11 cellular contexts compared by ENCODE assay signal in the genomic region with DNA sequence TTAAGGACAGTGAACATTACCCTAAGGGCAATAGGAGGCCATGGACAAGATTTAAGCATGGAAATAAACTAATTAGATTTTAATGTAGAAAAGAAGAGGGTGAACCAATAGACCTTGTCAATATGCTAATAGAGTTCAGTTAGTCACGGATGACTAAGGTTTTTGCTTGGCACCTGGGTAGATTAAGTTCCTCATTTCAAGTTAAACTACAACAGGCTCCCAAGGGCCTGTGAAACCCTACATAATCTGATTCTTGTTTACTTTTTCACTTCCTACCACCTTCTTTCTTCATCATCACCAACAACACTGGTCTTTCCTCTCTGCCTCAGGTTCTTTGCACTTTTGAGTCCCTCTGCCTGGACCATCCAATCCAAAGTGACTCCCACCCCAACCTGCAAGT. TPM values are rescaled to one million over a fixed set of nuclear protein-coding genes. Genes with fewer than 3 reads are reported as not detected.
DNase-seq lines count a peak whose midpoint lies in the region; ATAC-seq and TF ChIP-seq lines count a peak whose summit lies in the region.
"Had no signal": no experiment of that assay in that cellular context is flagged by ENCODE, and none has a peak within 500 bp of the region (broad histone marks: within the 10 kb centered on the region; RNA-seq: fewer than 3 reads in every experiment).

No MANE protein-coding gene starts in this region.

- peak overlapping the region; percentile 20 for H3K27ac Mint-ChIP-seq in activated CD8-positive, alpha-beta T cell treated with anti-CD3 and anti-CD28 coated beads, Interleukin-2, amount 10 ng/mL, durations not matched to agents 7 days and 5 days

- no peaks in the 10 kb centered on the region for H3K9me3 ChIP-seq in DOHH2 (ENCODE audit: control insufficient read depth, insufficient read depth, low read length)

- H3K4me1 ChIP-seq in DOHH2 (ENCODE audit: control insufficient read depth, low read length), result peaks cover 76% of the 10 kb centered on the region

- peak overlapping the region; percentile 81 for H3K4me3 ChIP-seq in DOHH2 (ENCODE audit: low read length)

- no peak overlapping the region for H3K4me3 Mint-ChIP-seq in activated CD8-positive, alpha-beta T cell treated with anti-CD3 and anti-CD28 coated beads, Interleukin-2, amount 10 ng/mL, durations not matched to agents 7 days and 5 days
- H3K4me3 Mint-ChIP-seq: nephron had no signal

- DNase-seq in activated CD8-positive, alpha-beta T cell treated with anti-CD3 and anti-CD28 coated beads, Interleukin-2, amount 10 ng/mL, durations not matched to agents 7 days and 5 days, result no peak
- DNase-seq in ureter (ENCODE audit: low spot score) (no peak), middle frontal gyrus (ENCODE audit: extremely low spot score, low spot score) (no peak), activated T-cell treated with anti-CD3 and anti-CD28 coated beads for 4 hours (no peak)
- no peak for DNase-seq in effector CD8-positive, alpha-beta T cell (lab: John Stamatoyannopoulos, UW)
- DNase-seq: brain microvascular endothelial cell, NCI-H345 had no signal

- peak overlapping the region; percentile 89 for H3K4me2 ChIP-seq in DOHH2 (ENCODE audit: low read length)

- H3K9me2 ChIP-seq in DOHH2 (replicated peaks; ENCODE audit: control insufficient read depth, low read length), result no peaks in the 10 kb centered on the region

- ATAC-seq in GM19397 (IDR thresholded peaks at IDR 0.05; ENCODE audit: unreplicated experiment) (peak; percentile 44), HG03159 (IDR thresholded peaks at IDR 0.05; ENCODE audit: unreplicated experiment) (peak; percentile 61)
- no peak for ATAC-seq in activated CD8-positive, alpha-beta T cell treated with anti-CD3 and anti-CD28 coated beads, Interleukin-2, amount 10 ng/mL, durations not matched to agents 7 days and 5 days

- H3K79me2 ChIP-seq in DOHH2 (ENCODE audit: control insufficient read depth, low read length), result peaks cover 52% of the 10 kb centered on the region

- peaks cover 28% of the 10 kb centered on the region for H3K36me3 ChIP-seq in DOHH2 (ENCODE audit: control insufficient read depth, low read length)

- H3K36me3 Mint-ChIP-seq in activated CD8-positive, alpha-beta T cell treated with anti-CD3 and anti-CD28 coated beads, Interleukin-2, amount 10 ng/mL, durations not matched to agents 7 days and 5 days (ENCODE audit: low read depth), result peaks cover 54% of the 10 kb centered on the region

- H3F3A ChIP-seq in DOHH2 (ENCODE audit: control insufficient read depth, insufficient read depth), result peaks cover 26% of the 10 kb centered on the region

- TF ChIP-seq CTCF in DOHH2 (IDR thresholded peaks at IDR 0.05; ENCODE audit: low read depth, low read length, poor library complexity, severe bottlenecking), result no peak

- H3K4me1 Mint-ChIP-seq in activated CD8-positive, alpha-beta T cell treated with anti-CD3 and anti-CD28 coated beads, Interleukin-2, amount 10 ng/mL, durations not matched to agents 7 days and 5 days (ENCODE audit: low read depth), result peaks cover 5% of the 10 kb centered on the region
- H3K4me1 Mint-ChIP-seq: nephron had no signal

- H3K27me3 Mint-ChIP-seq in activated CD8-positive, alpha-beta T cell treated with anti-CD3 and anti-CD28 coated beads, Interleukin-2, amount 10 ng/mL, durations not matched to agents 7 days and 5 days (ENCODE audit: low read depth), result no peaks in the 10 kb centered on the region

- CTCF ChIA-PET in activated CD8-positive, alpha-beta T cell treated with anti-CD3 and anti-CD28 coated beads, Interleukin-2, amount 10 ng/mL, durations not matched to agents 7 days and 5 days (lab: Charles Lee), result interaction anchor here (1.0 to 2.0 kb wide), 2 partner anchors 12 to 92 kb away, joined by 3 to 4 read pairs; no protein-coding TSS in a partner anchor

- H3K9me3 Mint-ChIP-seq in activated CD8-positive, alpha-beta T cell treated with anti-CD3 and anti-CD28 coated beads, Interleukin-2, amount 10 ng/mL, durations not matched to agents 7 days and 5 days (ENCODE audit: insufficient read depth), result no peaks in the 10 kb centered on the region

- no peaks in the 10 kb centered on the region for H4K20me1 ChIP-seq in DOHH2 (ENCODE audit: control insufficient read depth, insufficient read depth, low read depth, low read length)

- POLR2A ChIA-PET in activated CD8-positive, alpha-beta T cell treated with anti-CD3 and anti-CD28 coated beads, Interleukin-2, amount 10 ng/mL, durations not matched to agents 7 days and 5 days (lab: Charles Lee), result no interaction called here

- H3K27ac ChIP-seq in DOHH2 (ENCODE audit: low read depth, low read length), result peak overlapping the region; percentile 91
- H3K27ac ChIP-seq: brain microvascular endothelial cell had no signal

- H3K27me3 ChIP-seq in DOHH2 (ENCODE audit: control insufficient read depth, low read length), result no peaks in the 10 kb centered on the region
- H3K27me3 ChIP-seq: brain microvascular endothelial cell had no signal

RNA-seq across cellular contexts. Expression of a gene that starts 14.8 kb away (rescaled TPM):
- 100 to 1,000 TPM; 128 to 135 TPM for total RNA-seq in activated CD8-positive, alpha-beta T cell treated with anti-CD3 and anti-CD28 coated beads, Interleukin-2, amount 10 ng/mL, durations not matched to agents 7 days and 5 days
- total RNA-seq in ureter, result 26.1 TPM

RNA-seq across cellular contexts. Expression of a gene that starts 20.5 kb away (rescaled TPM):
- 10 to 100 TPM; 57.5 to 58.3 TPM for total RNA-seq in activated CD8-positive, alpha-beta T cell treated with anti-CD3 and anti-CD28 coated beads, Interleukin-2, amount 10 ng/mL, durations not matched to agents 7 days and 5 days
- total RNA-seq in ureter, result 2.7 TPM

Comparison
In these comparisons a context has a peak if more than half of its experiments do, and no peak if none do; other contexts are left out.
1. RNA of a gene that starts 20.5 kb away (total RNA-seq): 57.5 to 58.3 TPM in activated CD8-positive, alpha-beta T cell treated with anti-CD3 and anti-CD28 coated beads, Interleukin-2, amount 10 ng/mL, durations not matched to agents 7 days and 5 days; 2.7 TPM in ureter (single experiment); every median in the first group is over 10 times any median in the second.